Comparison of ENCODE assay signal across 19 cellular contexts in genomic region chr17:62675260-62675659, GRCh38. TPM values are rescaled to one million over a fixed set of nuclear protein-coding genes. Genes with fewer than 3 reads are reported as not detected.
A peak's percentile ranks its signal among the peaks of the same experiment; 100 is the strongest.
DNase-seq lines count a peak whose midpoint lies in the region; ATAC-seq lines count a peak whose summit lies in the region.
"Had no signal": no experiment of that assay in that cellular context is flagged by ENCODE, and none has a peak within 500 bp of the region (broad histone marks: within the 10 kb centered on the region; RNA-seq: fewer than 3 reads in every experiment).

No MANE protein-coding gene starts in this region.

- H3K27ac Mint-ChIP-seq in natural killer cell treated with Interleukin-12 subunit alpha and Interleukin-12 subunit beta and Interleukin-15 and Interleukin-18, amount 100 ng/mL, for 72 hours = no peak overlapping the region
- H3K27ac Mint-ChIP-seq: activated CD8-positive, alpha-beta T cell treated with anti-CD3 and anti-CD28 coated beads, Interleukin-2, amount 10 ng/mL, durations not matched to agents 7 days and 5 days; activated T-helper 1 cell treated with anti-CD3 and anti-CD28 coated beads, Interleukin-12 subunit alpha, Interleukin-12 subunit beta, Interleukin-2, Interleukin-4 antibody, amounts not matched to agents 30 ng/mL and 10 ng/mL and 1 ng/mL, durations not matched to agents 14 hours and 24 hours and 36 hours; CD8-positive, alpha-beta T cell; endodermal cell; stimulated activated naive B cell treated with anti-CD40 and anti-IgM and Interleukin-4, amounts not matched to agents 10 μg/mL and 1 μg/mL and 100 μg/mL, for 72 hours had no signal

- H3K4me1 ChIP-seq in neuronal stem cell (ENCODE audit: control insufficient read depth in 2 of 2, insufficient read depth in 1 of 2, low read depth in 1 of 2, low read length in 2 of 2) (no peaks in the 10 kb centered on the region), aorta (ENCODE audit: control insufficient read depth in 1 of 2, insufficient read depth in 2 of 2, low read length in 2 of 2) (no peaks in the 10 kb centered on the region)
- H3K4me1 ChIP-seq: prostate gland had no signal

- peak overlapping the region; percentile 17 for H2BK5ac ChIP-seq in neuronal stem cell (ENCODE audit: low read length)

- ATAC-seq in Right ventricle myocardium superior (ENCODE audit: poor library complexity) (peak; percentile 22), left ventricle myocardium superior (no peak), aorta (ENCODE audit: low FRiP score) (peak; percentile 36)
- ATAC-seq in natural killer cell treated with Interleukin-12 subunit alpha and Interleukin-12 subunit beta and Interleukin-15 and Interleukin-18, amount 100 ng/mL, for 72 hours = no peak
- ATAC-seq: A549; activated CD8-positive, alpha-beta T cell treated with anti-CD3 and anti-CD28 coated beads, Interleukin-2, amount 10 ng/mL, durations not matched to agents 7 days and 5 days; CD8-positive, alpha-beta T cell; HCT116; stimulated activated naive B cell treated with anti-CD40 and anti-IgM and Interleukin-4, amounts not matched to agents 10 μg/mL and 1 μg/mL and 100 μg/mL, for 72 hours had no signal

- H3K4me3 Mint-ChIP-seq in natural killer cell treated with Interleukin-12 subunit alpha and Interleukin-12 subunit beta and Interleukin-15 and Interleukin-18, amount 100 ng/mL, for 72 hours = no peak overlapping the region
- H3K4me3 Mint-ChIP-seq: activated CD8-positive, alpha-beta T cell treated with anti-CD3 and anti-CD28 coated beads, Interleukin-2, amount 10 ng/mL, durations not matched to agents 7 days and 5 days; activated T-helper 1 cell treated with anti-CD3 and anti-CD28 coated beads, Interleukin-12 subunit alpha, Interleukin-12 subunit beta, Interleukin-2, Interleukin-4 antibody, amounts not matched to agents 30 ng/mL and 10 ng/mL and 1 ng/mL, durations not matched to agents 14 hours and 24 hours and 36 hours; CD8-positive, alpha-beta T cell; endodermal cell; stimulated activated naive B cell treated with anti-CD40 and anti-IgM and Interleukin-4, amounts not matched to agents 10 μg/mL and 1 μg/mL and 100 μg/mL, for 72 hours had no signal

- no peak overlapping the region for H2AFZ ChIP-seq in neuronal stem cell (ENCODE audit: low read length)

- H4K91ac ChIP-seq in neuronal stem cell (ENCODE audit: low read depth, low read length, poor library complexity) = no peak overlapping the region

- H3K36me3 Mint-ChIP-seq in natural killer cell treated with Interleukin-12 subunit alpha and Interleukin-12 subunit beta and Interleukin-15 and Interleukin-18, amount 100 ng/mL, for 72 hours = no peaks in the 10 kb centered on the region

- H3K18ac ChIP-seq in neuronal stem cell (ENCODE audit: low read length) = peak overlapping the region; percentile 15

- H3K79me1 ChIP-seq in neuronal stem cell (ENCODE audit: low read depth, low read length) = no peaks in the 10 kb centered on the region

- no peak overlapping the region for H2BK120ac ChIP-seq in neuronal stem cell (ENCODE audit: low read depth, low read length)

- H3K4me2 ChIP-seq in neuronal stem cell (ENCODE audit: insufficient read depth, low read length, poor library complexity, severe bottlenecking) = no peak overlapping the region
- H3K4me2 ChIP-seq: A549 had no signal

- no peak overlapping the region for H3K23ac ChIP-seq in neuronal stem cell (ENCODE audit: low read depth, low read length, poor library complexity)

- H3K27ac ChIP-seq in neuronal stem cell (replicated peaks; ENCODE audit: low read length) = no peak overlapping the region
- H3K27ac ChIP-seq in aorta (ENCODE audit: low read depth in 1 of 2, low read length in 2 of 2) = no peak overlapping the region
- H3K27ac ChIP-seq: A549, prostate gland, WERI-Rb-1 had no signal

- H3K9ac ChIP-seq in neuronal stem cell (ENCODE audit: low read depth, low read length, poor library complexity) = no peak overlapping the region

- H3K4ac ChIP-seq in neuronal stem cell (ENCODE audit: low read length) = no peak overlapping the region

- no peak overlapping the region for H2AK5ac ChIP-seq in neuronal stem cell (ENCODE audit: low read depth, low read length)

- peak overlapping the region; percentile 32 for H2BK12ac ChIP-seq in neuronal stem cell (ENCODE audit: low read length)

- peaks cover 0 to 2% of the 10 kb centered on the region in 2 donors for H3K27me3 Mint-ChIP-seq in natural killer cell treated with Interleukin-12 subunit alpha and Interleukin-12 subunit beta and Interleukin-15 and Interleukin-18, amount 100 ng/mL, for 72 hours
- H3K27me3 Mint-ChIP-seq: stimulated activated naive B cell treated with anti-CD40 and anti-IgM and Interleukin-4, amounts not matched to agents 10 μg/mL and 1 μg/mL and 100 μg/mL, for 72 hours had no signal

- H3K27me3 ChIP-seq in neuronal stem cell (ENCODE audit: control insufficient read depth in 3 of 3, insufficient read depth in 3 of 3, low read depth in 1 of 3, low read length in 3 of 3) = no peaks in the 10 kb centered on the region
- no peaks in the 10 kb centered on the region for H3K27me3 ChIP-seq in aorta (ENCODE audit: control insufficient read depth in 1 of 2, insufficient read depth in 2 of 2, low read length in 1 of 2)

- H4K8ac ChIP-seq in neuronal stem cell (ENCODE audit: low read depth, low read length) = no peak overlapping the region

- intact Hi-C loops in Right ventricle myocardium superior (cut with DNase I) = loop anchor here (10.0 kb wide), 1 partner anchor 730 kb away; no protein-coding TSS in a partner anchor
- intact Hi-C loops in left ventricle myocardium superior (cut with micrococcal nuclease) = loop anchor here (10.0 kb wide), 1 partner anchor 730 kb away; no protein-coding TSS in a partner anchor
- intact Hi-C loops in aorta (cut with DNase I) = loop anchor here in 1 of 2 donors (10.0 kb wide), 1 partner anchor 110 kb away; no protein-coding TSS in a partner anchor

- H3K4me3 ChIP-seq in neuronal stem cell (ENCODE audit: low read length in 2 of 2) (no peak overlapping the region), aorta (ENCODE audit: low read length in 2 of 2) (no peak overlapping the region)
- H3K4me3 ChIP-seq: A549, prostate gland had no signal

- WGBS in neuronal stem cell (ENCODE audit: extremely low coverage in 2 of 2, insufficient read length in 2 of 2, insufficient replicate concordance in 1 of 2), 2 donors = no CpG with 5 or more reads among the region's 12 CpGs
- 9 to 11% methylated on average over 12 of the region's 12 CpGs for WGBS in aorta, 2 donors

- DNase-seq in Right ventricle myocardium superior (no peak), left ventricle myocardium superior (no peak), fibroblast of peridontal ligament (ENCODE audit: extremely low read depth) (peak; percentile 41), neuronal stem cell (ENCODE audit: low spot score) (no peak), aorta (peak; percentile 79 to 80), NCI-H2171 treated with DMSO at 0.1 percent for 48 hours (lab: John Stamatoyannopoulos, UW) (no peak)
- no peak for DNase-seq in activated CD8-positive, alpha-beta memory T cell treated with anti-CD3 and anti-CD28 coated beads, Interleukin-2, amount 50 U/mL, for 48 hours
- no peak for DNase-seq in natural killer cell treated with Interleukin-12 subunit alpha and Interleukin-12 subunit beta and Interleukin-15 and Interleukin-18, amount 100 ng/mL, for 72 hours (ENCODE audit: low spot score)
- DNase-seq: activated CD8-positive, alpha-beta T cell treated with anti-CD3 and anti-CD28 coated beads, Interleukin-2, amount 10 ng/mL, durations not matched to agents 7 days and 5 days; CD8-positive, alpha-beta T cell; DND-41; NCI-H345; stimulated activated naive B cell treated with anti-CD40 and anti-IgM and Interleukin-4, amounts not matched to agents 10 μg/mL and 1 μg/mL and 100 μg/mL, for 72 hours; WERI-Rb-1 had no signal

- no peak overlapping the region for H2BK15ac ChIP-seq in neuronal stem cell (ENCODE audit: low read length)

- H3K9me3 ChIP-seq in neuronal stem cell (replicated peaks in 1 of 2; ENCODE audit: control insufficient read depth in 2 of 2, insufficient read depth in 1 of 2, low read depth in 1 of 2, low read length in 2 of 2) = no peaks in the 10 kb centered on the region
- H3K9me3 ChIP-seq in aorta (ENCODE audit: control insufficient read depth, low read length) = no peaks in the 10 kb centered on the region
- H3K9me3 ChIP-seq: A549, prostate gland had no signal

- no peaks in the 10 kb centered on the region for H3K9me3 Mint-ChIP-seq in natural killer cell treated with Interleukin-12 subunit alpha and Interleukin-12 subunit beta and Interleukin-15 and Interleukin-18, amount 100 ng/mL, for 72 hours
- H3K9me3 Mint-ChIP-seq: activated T-helper 1 cell treated with anti-CD3 and anti-CD28 coated beads, Interleukin-12 subunit alpha, Interleukin-12 subunit beta, Interleukin-2, Interleukin-4 antibody, amounts not matched to agents 30 ng/mL and 10 ng/mL and 1 ng/mL, durations not matched to agents 14 hours and 24 hours and 36 hours; CD8-positive, alpha-beta T cell; endodermal cell; stimulated activated naive B cell treated with anti-CD40 and anti-IgM and Interleukin-4, amounts not matched to agents 10 μg/mL and 1 μg/mL and 100 μg/mL, for 72 hours had no signal

- peaks cover 19 to 82% of the 10 kb centered on the region in 2 donors for H3K36me3 ChIP-seq in neuronal stem cell (replicated peaks in 1 of 2; ENCODE audit: control insufficient read depth in 2 of 2, insufficient read depth in 2 of 2, low read length in 2 of 2)
- peaks cover 2 to 4% of the 10 kb centered on the region in 2 donors for H3K36me3 ChIP-seq in aorta (ENCODE audit: control insufficient read depth in 1 of 2, insufficient read depth in 2 of 2, low read length in 1 of 2)
- H3K36me3 ChIP-seq: prostate gland, WERI-Rb-1 had no signal

- H3K14ac ChIP-seq in neuronal stem cell (ENCODE audit: low read length) = no peak overlapping the region

- peaks cover 0 to 3% of the 10 kb centered on the region in 2 donors for H3K4me1 Mint-ChIP-seq in natural killer cell treated with Interleukin-12 subunit alpha and Interleukin-12 subunit beta and Interleukin-15 and Interleukin-18, amount 100 ng/mL, for 72 hours (ENCODE audit: low read depth in 2 of 2)
- H3K4me1 Mint-ChIP-seq: endodermal cell had no signal

RNA-seq across cellular contexts. Expression of gene MRC2, which starts 47.8 kb away (rescaled TPM):
- 23.0 TPM for total RNA-seq in Right ventricle myocardium superior
- total RNA-seq in left ventricle myocardium superior = 18.1 TPM
- 31.9 TPM for polyA plus RNA-seq in neuronal stem cell (2013, experiment 1 of 2)
- polyA plus RNA-seq in neuronal stem cell (2013, experiment 2 of 2) = 33.3 TPM
- total RNA-seq in aorta = 100 to 1,000 TPM in 1 of 2 donors, 10 to 100 TPM in 1; 93.8 to 232 TPM
- 100 to 1,000 TPM in 1 of 2 donors, 10 to 100 TPM in 1; 15.3 to 149 TPM for polyA plus RNA-seq in aorta
- 1 to 10 TPM; 2.0 to 2.1 TPM for total RNA-seq in natural killer cell treated with Interleukin-12 subunit alpha and Interleukin-12 subunit beta and Interleukin-15 and Interleukin-18, amount 100 ng/mL, for 72 hours

Comparison
In these comparisons a context has a peak if more than half of its experiments do, and no peak if none do; other contexts are left out.
1. ATAC-seq: peak in Right ventricle myocardium superior (single experiment) and aorta (single experiment); none in left ventricle myocardium superior (single experiment) and natural killer cell treated with Interleukin-12 subunit alpha and Interleukin-12 subunit beta and Interleukin-15 and Interleukin-18, amount 100 ng/mL, for 72 hours (0 of 2).
2. DNase-seq: peak in fibroblast of peridontal ligament (single experiment) and aorta (2 of 2); none in Right ventricle myocardium superior (single experiment), left ventricle myocardium superior (single experiment), neuronal stem cell (single experiment), NCI-H2171 treated with DMSO at 0.1 percent for 48 hours (single experiment), activated CD8-positive, alpha-beta memory T cell treated with anti-CD3 and anti-CD28 coated beads, Interleukin-2, amount 50 U/mL, for 48 hours (single experiment) and natural killer cell treated with Interleukin-12 subunit alpha and Interleukin-12 subunit beta and Interleukin-15 and Interleukin-18, amount 100 ng/mL, for 72 hours (single experiment).